In the genomic region with DNA sequence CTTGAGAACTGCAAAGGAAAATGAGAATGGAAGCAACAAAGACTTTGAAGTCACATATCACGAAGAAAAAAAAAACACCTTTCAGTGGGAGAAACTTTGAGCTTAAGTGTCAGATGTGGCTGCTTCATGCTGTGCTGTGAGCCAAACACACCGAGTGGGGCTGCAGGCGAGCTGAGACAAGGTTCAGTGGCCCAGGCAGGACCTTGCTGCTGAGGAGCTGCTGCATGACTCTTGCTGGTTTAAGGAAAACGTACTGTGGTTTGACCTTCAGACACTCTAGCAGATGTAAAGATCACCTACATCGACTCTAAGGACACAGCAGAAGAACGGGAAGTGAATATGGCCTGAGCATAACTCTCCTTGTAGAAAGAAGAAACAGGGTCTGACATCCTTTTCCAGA, we compare ENCODE assay signal across 1 cellular context.
TF ChIP-seq lines count a peak whose summit lies in the region.

No MANE protein-coding gene starts in this region.

TF ChIP-seq in GM23338, 12 proteins besides CTCF, POLR2A, EP300 and RAD21 (continued from another document):
- TF ChIP-seq, protein P1, sequence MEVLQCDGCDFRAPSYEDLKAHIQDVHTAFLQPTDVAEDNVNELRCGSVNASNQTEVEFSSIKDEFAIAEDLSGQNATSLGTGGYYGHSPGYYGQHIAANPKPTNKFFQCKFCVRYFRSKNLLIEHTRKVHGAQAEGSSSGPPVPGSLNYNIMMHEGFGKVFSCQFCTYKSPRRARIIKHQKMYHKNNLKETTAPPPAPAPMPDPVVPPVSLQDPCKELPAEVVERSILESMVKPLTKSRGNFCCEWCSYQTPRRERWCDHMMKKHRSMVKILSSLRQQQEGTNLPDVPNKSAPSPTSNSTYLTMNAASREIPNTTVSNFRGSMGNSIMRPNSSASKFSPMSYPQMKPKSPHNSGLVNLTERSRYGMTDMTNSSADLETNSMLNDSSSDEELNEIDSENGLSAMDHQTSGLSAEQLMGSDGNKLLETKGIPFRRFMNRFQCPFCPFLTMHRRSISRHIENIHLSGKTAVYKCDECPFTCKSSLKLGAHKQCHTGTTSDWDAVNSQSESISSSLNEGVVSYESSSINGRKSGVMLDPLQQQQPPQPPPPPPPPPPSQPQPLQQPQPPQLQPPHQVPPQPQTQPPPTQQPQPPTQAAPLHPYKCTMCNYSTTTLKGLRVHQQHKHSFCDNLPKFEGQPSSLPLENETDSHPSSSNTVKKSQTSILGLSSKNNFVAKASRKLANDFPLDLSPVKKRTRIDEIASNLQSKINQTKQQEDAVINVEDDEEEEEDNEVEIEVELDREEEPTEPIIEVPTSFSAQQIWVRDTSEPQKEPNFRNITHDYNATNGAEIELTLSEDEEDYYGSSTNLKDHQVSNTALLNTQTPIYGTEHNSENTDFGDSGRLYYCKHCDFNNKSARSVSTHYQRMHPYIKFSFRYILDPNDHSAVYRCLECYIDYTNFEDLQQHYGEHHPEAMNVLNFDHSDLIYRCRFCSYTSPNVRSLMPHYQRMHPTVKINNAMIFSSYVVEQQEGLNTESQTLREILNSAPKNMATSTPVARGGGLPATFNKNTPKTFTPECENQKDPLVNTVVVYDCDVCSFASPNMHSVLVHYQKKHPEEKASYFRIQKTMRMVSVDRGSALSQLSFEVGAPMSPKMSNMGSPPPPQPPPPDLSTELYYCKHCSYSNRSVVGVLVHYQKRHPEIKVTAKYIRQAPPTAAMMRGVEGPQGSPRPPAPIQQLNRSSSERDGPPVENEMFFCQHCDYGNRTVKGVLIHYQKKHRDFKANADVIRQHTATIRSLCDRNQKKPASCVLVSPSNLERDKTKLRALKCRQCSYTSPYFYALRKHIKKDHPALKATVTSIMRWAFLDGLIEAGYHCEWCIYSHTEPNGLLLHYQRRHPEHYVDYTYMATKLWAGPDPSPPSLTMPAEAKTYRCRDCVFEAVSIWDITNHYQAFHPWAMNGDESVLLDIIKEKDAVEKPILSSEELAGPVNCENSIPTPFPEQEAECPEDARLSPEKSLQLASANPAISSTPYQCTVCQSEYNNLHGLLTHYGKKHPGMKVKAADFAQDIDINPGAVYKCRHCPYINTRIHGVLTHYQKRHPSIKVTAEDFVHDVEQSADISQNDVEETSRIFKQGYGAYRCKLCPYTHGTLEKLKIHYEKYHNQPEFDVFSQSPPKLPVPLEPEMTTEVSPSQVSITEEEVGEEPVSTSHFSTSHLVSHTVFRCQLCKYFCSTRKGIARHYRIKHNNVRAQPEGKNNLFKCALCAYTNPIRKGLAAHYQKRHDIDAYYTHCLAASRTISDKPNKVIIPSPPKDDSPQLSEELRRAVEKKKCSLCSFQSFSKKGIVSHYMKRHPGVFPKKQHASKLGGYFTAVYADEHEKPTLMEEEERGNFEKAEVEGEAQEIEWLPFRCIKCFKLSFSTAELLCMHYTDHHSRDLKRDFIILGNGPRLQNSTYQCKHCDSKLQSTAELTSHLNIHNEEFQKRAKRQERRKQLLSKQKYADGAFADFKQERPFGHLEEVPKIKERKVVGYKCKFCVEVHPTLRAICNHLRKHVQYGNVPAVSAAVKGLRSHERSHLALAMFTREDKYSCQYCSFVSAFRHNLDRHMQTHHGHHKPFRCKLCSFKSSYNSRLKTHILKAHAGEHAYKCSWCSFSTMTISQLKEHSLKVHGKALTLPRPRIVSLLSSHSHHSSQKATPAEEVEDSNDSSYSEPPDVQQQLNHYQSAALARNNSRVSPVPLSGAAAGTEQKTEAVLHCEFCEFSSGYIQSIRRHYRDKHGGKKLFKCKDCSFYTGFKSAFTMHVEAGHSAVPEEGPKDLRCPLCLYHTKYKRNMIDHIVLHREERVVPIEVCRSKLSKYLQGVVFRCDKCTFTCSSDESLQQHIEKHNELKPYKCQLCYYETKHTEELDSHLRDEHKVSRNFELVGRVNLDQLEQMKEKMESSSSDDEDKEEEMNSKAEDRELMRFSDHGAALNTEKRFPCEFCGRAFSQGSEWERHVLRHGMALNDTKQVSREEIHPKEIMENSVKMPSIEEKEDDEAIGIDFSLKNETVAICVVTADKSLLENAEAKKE (CRISPR knock-in tag; IDR thresholded peaks at IDR 0.05), result no peak
- no peak for TF ChIP-seq NANOG (IDR thresholded peaks at IDR 0.05; ENCODE audit: borderline replicate concordance)
- TF ChIP-seq EZH2phosphoT487 (IDR thresholded peaks at IDR 0.05; ENCODE audit: unreplicated experiment), result no peak
